ENCODE assay signal across 17 cellular contexts in the genomic region with DNA sequence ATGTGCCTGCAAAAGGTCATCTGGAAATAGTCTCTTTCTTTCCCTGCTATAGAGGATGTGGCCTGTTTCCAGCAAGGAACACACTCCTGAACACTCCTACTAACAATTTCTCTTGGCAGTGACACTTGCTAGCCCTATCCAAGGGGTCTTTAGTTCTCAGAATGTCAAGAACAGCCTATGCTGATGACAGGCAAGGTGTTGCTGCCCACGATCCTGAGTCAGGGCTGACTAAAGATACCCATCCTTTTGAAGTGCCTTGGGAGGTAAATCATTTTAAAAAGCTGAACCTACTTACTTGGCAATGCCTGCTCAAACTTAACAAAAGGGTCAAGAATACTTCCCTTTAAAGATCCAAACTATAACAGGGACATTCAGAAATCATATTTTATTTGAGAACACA.
DNase-seq lines count a peak whose midpoint lies in the region; ATAC-seq, FAIRE-seq and TF ChIP-seq lines count a peak whose summit lies in the region.
"Had no signal": no experiment of that assay in that cellular context is flagged by ENCODE, and none has a peak within 500 bp of the region (broad histone marks: within the 10 kb centered on the region; RNA-seq: fewer than 3 reads in every experiment).

No MANE protein-coding gene starts in this region.

- intact Hi-C loops in CD8-positive, alpha-beta T cell (cut with DNase I, micrococcal nuclease), result no loop called here
- intact Hi-C loops in Calu3 (cut with micrococcal nuclease; ENCODE audit: unreplicated experiment), result no loop called here

- H3K27me3 Mint-ChIP-seq in CD8-positive, alpha-beta T cell (ENCODE audit: low read depth), result no peaks in the 10 kb centered on the region
- H3K27me3 Mint-ChIP-seq in activated T-helper 17 cell treated with anti-CD3 and anti-CD28 coated beads, Interleukin-2, amount 50 U/mL, for 72 hours, result no peaks in the 10 kb centered on the region
- H3K27me3 Mint-ChIP-seq in Calu3 (ENCODE audit: unreplicated experiment), result no peaks in the 10 kb centered on the region
- H3K27me3 Mint-ChIP-seq: IgD-negative memory B cell had no signal

- H3K4me3 Mint-ChIP-seq in CD8-positive, alpha-beta T cell, result no peak overlapping the region
- H3K4me3 Mint-ChIP-seq in activated T-helper 17 cell treated with anti-CD3 and anti-CD28 coated beads, Interleukin-2, amount 50 U/mL, for 72 hours, result no peak overlapping the region
- H3K4me3 Mint-ChIP-seq in Calu3 (ENCODE audit: low read depth, unreplicated experiment), result no peak overlapping the region
- H3K4me3 Mint-ChIP-seq: IgD-negative memory B cell had no signal

- POLR2A ChIA-PET in CD8-positive, alpha-beta T cell (lab: Charles Lee), result no interaction called here

- peaks cover 6% of the 10 kb centered on the region for H3K36me3 ChIP-seq in CD8-positive, alpha-beta T cell (ENCODE audit: insufficient read depth, low read length)

- no peak overlapping the region for H3K27ac ChIP-seq in CD8-positive, alpha-beta T cell (ENCODE audit: low read depth, low read length)

- H3K4me1 Mint-ChIP-seq in CD8-positive, alpha-beta T cell (ENCODE audit: low read depth), result peaks cover 24% of the 10 kb centered on the region
- H3K4me1 Mint-ChIP-seq in activated T-helper 17 cell treated with anti-CD3 and anti-CD28 coated beads, Interleukin-2, amount 50 U/mL, for 72 hours, result peaks cover 6% of the 10 kb centered on the region
- no peaks in the 10 kb centered on the region for H3K4me1 Mint-ChIP-seq in Calu3 (ENCODE audit: low read depth, unreplicated experiment)
- H3K4me1 Mint-ChIP-seq: IgD-negative memory B cell had no signal

- no peaks in the 10 kb centered on the region for H3K9me3 ChIP-seq in CD8-positive, alpha-beta T cell (ENCODE audit: low read length)

- H3K27ac Mint-ChIP-seq in CD8-positive, alpha-beta T cell, result peak overlapping the region; percentile 28
- H3K27ac Mint-ChIP-seq in activated T-helper 17 cell treated with anti-CD3 and anti-CD28 coated beads, Interleukin-2, amount 50 U/mL, for 72 hours, result peak overlapping the region; percentile 9
- no peak overlapping the region for H3K27ac Mint-ChIP-seq in Calu3 (ENCODE audit: unreplicated experiment)
- H3K27ac Mint-ChIP-seq: IgD-negative memory B cell had no signal

- H3K4me3 ChIP-seq in CD8-positive, alpha-beta T cell (ENCODE audit: low read depth, low read length), result no peak overlapping the region

- no peak for FAIRE-seq in GM12891 (lab: Jason Lieb, UNC)
- FAIRE-seq: D721Med had no signal

- no peaks in the 10 kb centered on the region for H3K4me1 ChIP-seq in CD8-positive, alpha-beta T cell (ENCODE audit: insufficient read depth, low read length)

- no TSS peak for BruUV-seq in Calu3 (replicated peaks; lab: Mats Ljungman, UMichigan)

- CTCF ChIA-PET in CD8-positive, alpha-beta T cell (lab: Charles Lee), result no interaction called here
- CTCF ChIA-PET in Calu3 (lab: Charles Lee), result no interaction called here

- H3K9me3 Mint-ChIP-seq in CD8-positive, alpha-beta T cell, result peaks cover 5% of the 10 kb centered on the region
- H3K9me3 Mint-ChIP-seq in activated T-helper 17 cell treated with anti-CD3 and anti-CD28 coated beads, Interleukin-2, amount 50 U/mL, for 72 hours, result peaks cover 11% of the 10 kb centered on the region
- H3K9me3 Mint-ChIP-seq in Calu3 (ENCODE audit: low read depth, unreplicated experiment), result peaks cover 19% of the 10 kb centered on the region

- no peak for TF ChIP-seq CTCF in CD8-positive, alpha-beta T cell (IDR thresholded peaks at IDR 0.05)
- TF ChIP-seq CTCF in Calu3 (IDR thresholded peaks at IDR 0.05; ENCODE audit: unreplicated experiment), result no peak

- no peak for TF ChIP-seq POLR2A in GM12891 (IDR thresholded peaks at IDR 0.05; ENCODE audit: low read depth, low read length)

- DNase-seq in activated T-cell treated with anti-CD3 and anti-CD28 coated beads for 24 hours (ENCODE audit: low read depth) (peak; percentile 12), activated T-cell treated with anti-CD3 and anti-CD28 coated beads for 4 hours (no peak), Calu3 (no peak), GM12891 (ENCODE audit: insufficient read length, low spot score) (no peak)
- no peak for DNase-seq in CD8-positive, alpha-beta T cell
- peak; percentile 8 to 11 (median 8) for DNase-seq in stimulated activated CD4-positive, alpha-beta T cell treated with anti-CD3 and anti-CD28 coated beads, TNF-alpha, amount 100 ng/mL, for 24 hours (ENCODE audit: low read depth in 3 of 3)
- DNase-seq: AML-193, DND-41, GDM1, GOT3, NCI-H187 treated with DMSO at 0.1 percent for 48 hours, NCI-H446, NCI-H748 treated with DMSO at 0.1 percent for 48 hours, PC-3 had no signal

- H3K27me3 ChIP-seq in CD8-positive, alpha-beta T cell (ENCODE audit: insufficient read depth, low read length), result no peaks in the 10 kb centered on the region

- no peak for ATAC-seq in CD8-positive, alpha-beta T cell
- peak; percentile 64 for ATAC-seq in activated T-helper 17 cell treated with anti-CD3 and anti-CD28 coated beads, Interleukin-2, amount 50 U/mL, for 72 hours (replicated peaks)
- ATAC-seq: PC-3 had no signal

- H3K36me3 Mint-ChIP-seq in CD8-positive, alpha-beta T cell, result peaks cover 65% of the 10 kb centered on the region
- H3K36me3 Mint-ChIP-seq in activated T-helper 17 cell treated with anti-CD3 and anti-CD28 coated beads, Interleukin-2, amount 50 U/mL, for 72 hours (ENCODE audit: low read depth), result peaks cover 15% of the 10 kb centered on the region
- no peaks in the 10 kb centered on the region for H3K36me3 Mint-ChIP-seq in Calu3 (ENCODE audit: insufficient read depth, unreplicated experiment)
- H3K36me3 Mint-ChIP-seq: IgD-negative memory B cell had no signal

TF ChIP-seq in GM12891, 5 proteins besides CTCF, POLR2A, EP300 and RAD21:
- TF ChIP-seq SPI1 (IDR thresholded peaks at IDR 0.05; ENCODE audit: low read depth, low read length) (no peak), TAF1 (IDR thresholded peaks at IDR 0.05; ENCODE audit: low read depth, low read length) (no peak), POU2F2 (IDR thresholded peaks at IDR 0.05; ENCODE audit: low read depth, low read length) (no peak), POLR2AphosphoS5 (IDR thresholded peaks at IDR 0.05; ENCODE audit: low read depth, low read length) (no peak), PAX5 (IDR thresholded peaks at IDR 0.05; ENCODE audit: insufficient read depth, low read length, severe bottlenecking) (no peak)
TF ChIP-seq in GM12891: peak in this region for 0.

Comparison
In these comparisons a context has a peak if more than half of its experiments do, and no peak if none do; other contexts are left out.
1. DNase-seq: peak in activated T-cell treated with anti-CD3 and anti-CD28 coated beads for 24 hours (single experiment) and stimulated activated CD4-positive, alpha-beta T cell treated with anti-CD3 and anti-CD28 coated beads, TNF-alpha, amount 100 ng/mL, for 24 hours (3 of 3); none in activated T-cell treated with anti-CD3 and anti-CD28 coated beads for 4 hours (single experiment), CD8-positive, alpha-beta T cell (0 of 7), Calu3 (single experiment) and GM12891 (single experiment).